9 cellular contexts compared by ENCODE assay signal in the genomic region with DNA sequence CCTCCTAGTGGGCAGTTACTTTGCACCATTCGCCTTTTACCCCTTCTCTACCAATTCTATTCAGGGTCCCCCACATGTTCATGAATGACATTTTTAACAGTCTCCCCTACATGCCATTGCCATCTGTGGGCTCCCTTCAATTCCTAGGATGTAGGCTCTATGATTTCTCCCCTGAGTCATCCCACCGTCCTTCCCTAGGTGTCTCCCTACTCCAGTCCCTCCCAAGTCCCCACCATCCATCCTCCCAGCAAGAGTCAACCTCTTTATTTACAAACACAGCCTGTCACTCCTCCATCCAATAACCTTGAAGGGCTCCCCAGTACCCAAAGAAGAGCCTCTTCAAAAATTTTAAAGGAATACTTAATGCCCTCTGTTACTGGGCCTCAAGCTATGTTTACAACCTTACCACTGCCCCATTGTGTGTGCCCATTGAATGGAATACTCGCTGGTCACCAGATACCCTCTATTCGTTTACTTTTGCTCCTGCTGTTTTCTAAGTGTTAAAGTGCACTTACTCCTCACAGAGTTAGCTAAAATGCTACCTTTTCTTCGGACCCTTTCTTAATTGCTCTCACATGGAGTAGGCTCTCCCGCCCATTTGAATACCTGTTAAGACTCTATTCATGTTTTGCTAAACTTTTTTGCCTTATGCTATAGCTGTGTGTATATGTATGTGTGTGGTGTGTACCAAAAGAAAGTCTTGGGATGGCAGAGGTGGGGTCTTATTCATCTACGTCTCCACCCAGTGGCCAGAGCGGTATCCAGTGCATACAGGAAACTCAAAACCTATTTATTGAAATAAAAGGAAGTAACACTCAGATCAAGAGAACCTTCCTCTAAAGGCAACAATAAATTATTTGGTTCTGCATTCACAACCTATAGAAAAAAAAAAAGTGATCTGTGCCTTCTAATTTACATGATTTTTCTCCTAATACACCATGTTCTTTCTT.
DNase-seq lines count a peak whose midpoint lies in the region; ATAC-seq and TF ChIP-seq lines count a peak whose summit lies in the region.
"Had no signal": no experiment of that assay in that cellular context is flagged by ENCODE, and none has a peak within 500 bp of the region (broad histone marks: within the 10 kb centered on the region; RNA-seq: fewer than 3 reads in every experiment).

No MANE protein-coding gene starts in this region.

- POLR2A ChIA-PET in WTC11 (lab: Charles Lee), result no interaction called here

- H3K27ac Mint-ChIP-seq in WTC11, result no peak overlapping the region
- H3K27ac Mint-ChIP-seq in neural crest cell (ENCODE audit: unreplicated experiment), result no peak overlapping the region
- H3K27ac Mint-ChIP-seq: activated naive CD4-positive, alpha-beta T cell treated with anti-CD3 and anti-CD28 coated beads, Interleukin-2, amount 50 U/mL, for 72 hours had no signal

- H3K27me3 Mint-ChIP-seq in WTC11 (ENCODE audit: low read depth) (no peaks in the 10 kb centered on the region), neural crest cell (ENCODE audit: low read depth) (no peaks in the 10 kb centered on the region)

- H3K27ac ChIP-seq in body of pancreas, result no peak overlapping the region
- H3K27ac ChIP-seq in uterus, result no peak overlapping the region

- 81 to 85% methylated on average over 8 of the region's 8 CpGs for WGBS in body of pancreas, 2 donors

- H3K4me1 Mint-ChIP-seq in WTC11 (peaks cover 28% of the 10 kb centered on the region), neural crest cell (peaks cover 21% of the 10 kb centered on the region)

- no peaks in the 10 kb centered on the region for H3K27me3 ChIP-seq in body of pancreas
- H3K27me3 ChIP-seq in uterus, result no peaks in the 10 kb centered on the region

- H3K36me3 ChIP-seq in body of pancreas (replicated peaks in 1 of 2; ENCODE audit: insufficient read depth in 1 of 2, low read depth in 2 of 2) (no peaks in the 10 kb centered on the region), uterus (no peaks in the 10 kb centered on the region)

- peak; percentile 31 for TF ChIP-seq CTCF in GM12864 (IDR thresholded peaks at IDR 0.05; ENCODE audit: low read depth, low read length, missing control alignments)
- peak; percentile 22; the same call in 1 of the 2 replicates for TF ChIP-seq CTCF in WTC11 (IDR thresholded peaks at IDR 0.05)
- TF ChIP-seq CTCF in neural crest cell (conservative IDR thresholded peaks at IDR 0.05), result peak; percentile 27
- TF ChIP-seq CTCF in body of pancreas (IDR thresholded peaks at IDR 0.05), result peak in 1 of 7 experiments; percentile 11
- no peak for TF ChIP-seq CTCF in uterus (IDR thresholded peaks at IDR 0.05)

- H3K9me3 Mint-ChIP-seq in WTC11, result peaks cover 21% of the 10 kb centered on the region
- H3K9me3 Mint-ChIP-seq in neural crest cell, result peaks cover 3% of the 10 kb centered on the region

- H3K36me3 Mint-ChIP-seq in WTC11 (peaks cover 22% of the 10 kb centered on the region), neural crest cell (ENCODE audit: low read depth) (no peaks in the 10 kb centered on the region)
- H3K36me3 Mint-ChIP-seq: activated naive CD4-positive, alpha-beta T cell treated with anti-CD3 and anti-CD28 coated beads, Interleukin-2, amount 50 U/mL, for 72 hours had no signal

- H3K9me3 ChIP-seq in body of pancreas (no peaks in the 10 kb centered on the region), uterus (no peaks in the 10 kb centered on the region)

- DNase-seq in GM12864 (ENCODE audit: low read depth), result no peak
- peak; percentile 52 for DNase-seq in NCI-H1105 (lab: John Stamatoyannopoulos, UW)
- DNase-seq in WTC11 (ENCODE audit: low spot score), result peak; percentile 38
- no peak for DNase-seq in neural crest cell (ENCODE audit: low read depth, low spot score)
- no peak for DNase-seq in body of pancreas
- no peak for DNase-seq in uterus
- DNase-seq: stimulated activated CD4-positive, alpha-beta T cell treated with anti-CD3 and anti-CD28 coated beads, Interleukin-4, amount 100 ng/mL, for 1 hour had no signal

- H3K4me3 ChIP-seq in GM12864 (ENCODE audit: low read depth, low read length), result no peak overlapping the region
- no peak overlapping the region for H3K4me3 ChIP-seq in body of pancreas
- no peak overlapping the region for H3K4me3 ChIP-seq in uterus

- CTCF ChIA-PET in WTC11 (lab: Charles Lee), result interaction anchor here (0.7 to 2.2 kb wide), 4 partner anchors 10 to 229 kb away, joined by 3 to 14 read pairs (median 4); no protein-coding TSS in a partner anchor

- peak; percentile 97 for ATAC-seq in WTC11
- no peak for ATAC-seq in HG02840 (IDR thresholded peaks at IDR 0.05; ENCODE audit: low FRiP score, unreplicated experiment)
- ATAC-seq in body of pancreas, result no peak
- ATAC-seq: activated naive CD4-positive, alpha-beta T cell treated with anti-CD3 and anti-CD28 coated beads, Interleukin-2, amount 50 U/mL, for 72 hours had no signal

- intact Hi-C loops in body of pancreas (cut with DNase I), result no loop called here
- intact Hi-C loops in uterus (cut with DNase I; ENCODE audit: low total_unique reads), result no loop called here

- H3K4me3 Mint-ChIP-seq in WTC11 (no peak overlapping the region), neural crest cell (no peak overlapping the region)

- H3K4me1 ChIP-seq in body of pancreas (no peaks in the 10 kb centered on the region), uterus (no peaks in the 10 kb centered on the region)

- TF ChIP-seq POLR2A in body of pancreas (IDR thresholded peaks at IDR 0.05) (no peak), uterus (IDR thresholded peaks at IDR 0.05) (no peak)

TF ChIP-seq in WTC11, 78 proteins besides CTCF, POLR2A, EP300 and RAD21 (continues in another document):
- TF ChIP-seq ZNF423 (CRISPR knock-in tag; IDR thresholded peaks at IDR 0.05), result no peak
- TF ChIP-seq, protein P1, sequence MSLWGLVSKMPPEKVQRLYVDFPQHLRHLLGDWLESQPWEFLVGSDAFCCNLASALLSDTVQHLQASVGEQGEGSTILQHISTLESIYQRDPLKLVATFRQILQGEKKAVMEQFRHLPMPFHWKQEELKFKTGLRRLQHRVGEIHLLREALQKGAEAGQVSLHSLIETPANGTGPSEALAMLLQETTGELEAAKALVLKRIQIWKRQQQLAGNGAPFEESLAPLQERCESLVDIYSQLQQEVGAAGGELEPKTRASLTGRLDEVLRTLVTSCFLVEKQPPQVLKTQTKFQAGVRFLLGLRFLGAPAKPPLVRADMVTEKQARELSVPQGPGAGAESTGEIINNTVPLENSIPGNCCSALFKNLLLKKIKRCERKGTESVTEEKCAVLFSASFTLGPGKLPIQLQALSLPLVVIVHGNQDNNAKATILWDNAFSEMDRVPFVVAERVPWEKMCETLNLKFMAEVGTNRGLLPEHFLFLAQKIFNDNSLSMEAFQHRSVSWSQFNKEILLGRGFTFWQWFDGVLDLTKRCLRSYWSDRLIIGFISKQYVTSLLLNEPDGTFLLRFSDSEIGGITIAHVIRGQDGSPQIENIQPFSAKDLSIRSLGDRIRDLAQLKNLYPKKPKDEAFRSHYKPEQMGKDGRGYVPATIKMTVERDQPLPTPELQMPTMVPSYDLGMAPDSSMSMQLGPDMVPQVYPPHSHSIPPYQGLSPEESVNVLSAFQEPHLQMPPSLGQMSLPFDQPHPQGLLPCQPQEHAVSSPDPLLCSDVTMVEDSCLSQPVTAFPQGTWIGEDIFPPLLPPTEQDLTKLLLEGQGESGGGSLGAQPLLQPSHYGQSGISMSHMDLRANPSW (CRISPR knock-in tag; conservative IDR thresholded peaks at IDR 0.05; ENCODE audit: low read depth), result no peak
- TF ChIP-seq, protein P2, sequence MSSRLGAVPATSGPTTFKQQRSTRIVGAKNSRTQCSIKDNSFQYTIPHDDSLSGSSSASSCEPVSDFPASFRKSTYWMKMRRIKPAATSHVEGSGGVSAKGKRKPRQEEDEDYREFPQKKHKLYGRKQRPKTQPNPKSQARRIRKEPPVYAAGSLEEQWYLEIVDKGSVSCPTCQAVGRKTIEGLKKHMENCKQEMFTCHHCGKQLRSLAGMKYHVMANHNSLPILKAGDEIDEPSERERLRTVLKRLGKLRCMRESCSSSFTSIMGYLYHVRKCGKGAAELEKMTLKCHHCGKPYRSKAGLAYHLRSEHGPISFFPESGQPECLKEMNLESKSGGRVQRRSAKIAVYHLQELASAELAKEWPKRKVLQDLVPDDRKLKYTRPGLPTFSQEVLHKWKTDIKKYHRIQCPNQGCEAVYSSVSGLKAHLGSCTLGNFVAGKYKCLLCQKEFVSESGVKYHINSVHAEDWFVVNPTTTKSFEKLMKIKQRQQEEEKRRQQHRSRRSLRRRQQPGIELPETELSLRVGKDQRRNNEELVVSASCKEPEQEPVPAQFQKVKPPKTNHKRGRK (CRISPR knock-in tag; IDR thresholded peaks at IDR 0.05; ENCODE audit: borderline replicate concordance), result no peak
- no peak for TF ChIP-seq RORB (CRISPR knock-in tag; IDR thresholded peaks at IDR 0.05)
- TF ChIP-seq ZBTB21 (CRISPR knock-in tag; IDR thresholded peaks at IDR 0.05; ENCODE audit: borderline replicate concordance), result no peak
- TF ChIP-seq, protein P3, sequence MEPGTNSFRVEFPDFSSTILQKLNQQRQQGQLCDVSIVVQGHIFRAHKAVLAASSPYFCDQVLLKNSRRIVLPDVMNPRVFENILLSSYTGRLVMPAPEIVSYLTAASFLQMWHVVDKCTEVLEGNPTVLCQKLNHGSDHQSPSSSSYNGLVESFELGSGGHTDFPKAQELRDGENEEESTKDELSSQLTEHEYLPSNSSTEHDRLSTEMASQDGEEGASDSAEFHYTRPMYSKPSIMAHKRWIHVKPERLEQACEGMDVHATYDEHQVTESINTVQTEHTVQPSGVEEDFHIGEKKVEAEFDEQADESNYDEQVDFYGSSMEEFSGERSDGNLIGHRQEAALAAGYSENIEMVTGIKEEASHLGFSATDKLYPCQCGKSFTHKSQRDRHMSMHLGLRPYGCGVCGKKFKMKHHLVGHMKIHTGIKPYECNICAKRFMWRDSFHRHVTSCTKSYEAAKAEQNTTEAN (CRISPR knock-in tag; IDR thresholded peaks at IDR 0.05), result no peak
- no peak for TF ChIP-seq KAT7 (CRISPR knock-in tag; IDR thresholded peaks at IDR 0.05; ENCODE audit: borderline replicate concordance)
- no peak for TF ChIP-seq FOXJ3 (CRISPR knock-in tag; IDR thresholded peaks at IDR 0.05; ENCODE audit: borderline replicate concordance)
- TF ChIP-seq ESRRA (CRISPR knock-in tag; IDR thresholded peaks at IDR 0.05; ENCODE audit: borderline replicate concordance), result no peak
- TF ChIP-seq ZNF138 (CRISPR knock-in tag; conservative IDR thresholded peaks at IDR 0.05), result no peak
- no peak for TF ChIP-seq FOXP1 (CRISPR knock-in tag; IDR thresholded peaks at IDR 0.05; ENCODE audit: borderline replicate concordance)
- TF ChIP-seq SMAD4 (CRISPR knock-in tag; IDR thresholded peaks at IDR 0.05), result no peak

Comparison
In these comparisons a context has a peak if more than half of its experiments do, and no peak if none do; other contexts are left out.
1. DNase-seq: peak in NCI-H1105 (single experiment) and WTC11 (single experiment); none in GM12864 (single experiment), neural crest cell (single experiment), body of pancreas (0 of 4) and uterus (0 of 2).
2. CTCF ChIP-seq: peak in GM12864 (single experiment), WTC11 (single experiment) and neural crest cell (single experiment); none in uterus (0 of 4).